ENCODE assay signal across 17 cellular contexts in the genomic region with DNA sequence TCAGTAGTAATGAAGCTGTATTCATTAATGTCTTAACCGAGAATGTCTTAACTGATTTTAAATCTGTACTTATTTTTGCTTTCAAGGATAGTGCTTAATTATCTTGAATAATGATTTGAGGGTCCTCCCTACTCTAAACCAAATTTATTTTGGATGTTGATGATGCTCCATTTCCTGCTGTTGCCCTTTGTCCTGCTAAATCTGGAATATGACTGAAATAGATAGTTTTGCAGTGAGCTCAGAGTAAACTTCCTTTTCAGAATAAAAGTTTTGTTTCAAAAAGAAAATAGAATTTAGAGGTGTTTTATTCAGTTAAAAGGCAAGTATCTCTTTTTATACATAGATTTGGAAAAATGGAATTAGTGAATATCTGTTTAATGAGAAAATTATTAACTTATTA. TPM values are rescaled to one million over a fixed set of nuclear protein-coding genes. Genes with fewer than 3 reads are reported as not detected.
DNase-seq lines count a peak whose midpoint lies in the region; ATAC-seq, FAIRE-seq and TF ChIP-seq lines count a peak whose summit lies in the region.
"Had no signal": no experiment of that assay in that cellular context is flagged by ENCODE, and none has a peak within 500 bp of the region (broad histone marks: within the 10 kb centered on the region; RNA-seq: fewer than 3 reads in every experiment).

No MANE protein-coding gene starts in this region.

- peaks cover 82% of the 10 kb centered on the region for H3K79me2 ChIP-seq in astrocyte (ENCODE audit: insufficient read depth, low read length)

- 23 to 28% methylated on average over 1 of the region's 1 CpG for WGBS in heart right ventricle, 2 donors

- TF ChIP-seq POLR2A in gastrocnemius medialis (IDR thresholded peaks at IDR 0.05) = no peak

- H3K4me3 Mint-ChIP-seq in astrocyte (ENCODE audit: unreplicated experiment) = no peak overlapping the region
- H3K4me3 Mint-ChIP-seq: naive B cell had no signal

- no peaks in the 10 kb centered on the region for H4K20me1 ChIP-seq in BLaER1 treated with 17β-estradiol and CSF1 and Interleukin-3, amounts not matched to agents 10 nM and 100 nM
- peaks cover 27% of the 10 kb centered on the region for H4K20me1 ChIP-seq in astrocyte (ENCODE audit: insufficient read depth, low read length)

- H3K36me3 Mint-ChIP-seq in astrocyte (ENCODE audit: low read depth, unreplicated experiment) = no peaks in the 10 kb centered on the region
- H3K36me3 Mint-ChIP-seq: naive B cell had no signal

- no peaks in the 10 kb centered on the region for H3K9me3 ChIP-seq in BLaER1 treated with 17β-estradiol and CSF1 and Interleukin-3, amounts not matched to agents 10 nM and 100 nM (replicated peaks in 1 of 11)
- H3K9me3 ChIP-seq in astrocyte (ENCODE audit: insufficient read depth, low read depth, low read length) (no peaks in the 10 kb centered on the region), heart right ventricle (no peaks in the 10 kb centered on the region), gastrocnemius medialis (no peaks in the 10 kb centered on the region)
- no peaks in the 10 kb centered on the region for H3K9me3 ChIP-seq in effector memory CD4-positive, alpha-beta T cell (ENCODE audit: control insufficient read depth, low read length)
- H3K9me3 ChIP-seq: SJCRH30 had no signal

- no peak for DNase-seq in astrocyte (ENCODE audit: low read depth)
- no peak for DNase-seq in heart right ventricle
- DNase-seq in gastrocnemius medialis = no peak
- DNase-seq in SW 1271 (lab: John Stamatoyannopoulos, UW) = no peak
- DNase-seq in NCI-H446 (lab: John Stamatoyannopoulos, UW) = no peak
- DNase-seq in effector memory CD4-positive, alpha-beta T cell = no peak
- DNase-seq: activated CD4-positive, alpha-beta T cell treated with anti-CD3 and anti-CD28 coated beads, Interleukin-2, amount 50 U/mL, for 4 hours; activated T-cell treated with anti-CD3 and anti-CD28 coated beads, Interleukin-2, amount 50 U/mL, for 48 hours; DMS153; KG1; naive B cell; right cardiac atrium; SJCRH30; stimulated activated naive CD8-positive, alpha-beta T cell treated with anti-CD3 and anti-CD28 coated beads, Interleukin-15, Interleukin-2, amounts not matched to agents 100 U/mL and 50 U/mL, for 24 hours had no signal

- intact Hi-C loops in heart right ventricle (cut with DNase I) (no loop called here), gastrocnemius medialis (cut with DNase I; ENCODE audit: low total_unique reads) (no loop called here)

- H3K4me3 ChIP-seq in BLaER1 treated with 17β-estradiol and CSF1 and Interleukin-3, amounts not matched to agents 10 nM and 100 nM = no peak overlapping the region
- H3K4me3 ChIP-seq in astrocyte (ENCODE audit: insufficient read depth, low read depth, low read length) (no peak overlapping the region), heart right ventricle (peak overlapping the region in 5 of 10 donors; percentile 1 to 25 (median 8)), gastrocnemius medialis (no peak overlapping the region)
- no peak overlapping the region for H3K4me3 ChIP-seq in effector memory CD4-positive, alpha-beta T cell (ENCODE audit: insufficient read depth, low read depth, low read length, poor library complexity, severe bottlenecking)
- H3K4me3 ChIP-seq: SJCRH30 had no signal

- TF ChIP-seq CTCF in astrocyte (IDR thresholded peaks at IDR 0.05; ENCODE audit: insufficient read depth, low read depth, low read length) (no peak), heart right ventricle (IDR thresholded peaks at IDR 0.05) (no peak), gastrocnemius medialis (IDR thresholded peaks at IDR 0.05 in 4 of 5, conservative IDR thresholded peaks at IDR 0.05 in 1 of 5) (no peak)

- no peak overlapping the region for H3K9ac ChIP-seq in BLaER1 treated with 17β-estradiol and CSF1 and Interleukin-3, amounts not matched to agents 10 nM and 100 nM
- no peak overlapping the region for H3K9ac ChIP-seq in astrocyte (ENCODE audit: low read length)

- no peaks in the 10 kb centered on the region for H3K9me3 Mint-ChIP-seq in astrocyte (ENCODE audit: unreplicated experiment)
- H3K9me3 Mint-ChIP-seq: naive B cell had no signal

- H3K4me1 Mint-ChIP-seq in astrocyte (ENCODE audit: low read depth, unreplicated experiment) = peaks cover 16% of the 10 kb centered on the region

- H3K4me2 ChIP-seq in BLaER1 treated with 17β-estradiol and CSF1 and Interleukin-3, amounts not matched to agents 10 nM and 100 nM = peak overlapping the region in 6 of 11 experiments; percentile 19 to 60 (median 42); a peak in 7 of 22 replicates
- H3K4me2 ChIP-seq in astrocyte (ENCODE audit: low read length) = peak overlapping the region; percentile 34

- no peak overlapping the region for H3K27ac ChIP-seq in BLaER1 treated with 17β-estradiol and CSF1 and Interleukin-3, amounts not matched to agents 10 nM and 100 nM
- H3K27ac ChIP-seq in astrocyte (ENCODE audit: low read depth, low read length) (peak overlapping the region; percentile 19), heart right ventricle (peak overlapping the region; percentile 1 to 93 (median 64)), gastrocnemius medialis (peak overlapping the region; percentile 2 to 53 (median 38))
- H3K27ac ChIP-seq in effector memory CD4-positive, alpha-beta T cell (ENCODE audit: insufficient read depth, low read length, poor library complexity, severe bottlenecking) = no peak overlapping the region
- H3K27ac ChIP-seq: SJCRH30 had no signal

- ATAC-seq in heart right ventricle (peak in 7 of 8 donors; percentile 60 to 84 (median 75)), gastrocnemius medialis (no peak), HG03432 (IDR thresholded peaks at IDR 0.05; ENCODE audit: unreplicated experiment) (no peak)
- ATAC-seq: HCT116; stimulated activated naive CD8-positive, alpha-beta T cell treated with anti-CD3 and anti-CD28 coated beads, Interleukin-15, Interleukin-2, amounts not matched to agents 100 U/mL and 50 U/mL, for 24 hours had no signal

- H2AFZ ChIP-seq in astrocyte (ENCODE audit: low read depth, low read length) = no peak overlapping the region

- H3K27me3 Mint-ChIP-seq in astrocyte (ENCODE audit: low read depth, unreplicated experiment) = no peaks in the 10 kb centered on the region
- H3K27me3 Mint-ChIP-seq: naive B cell had no signal

- H3K27me3 ChIP-seq in BLaER1 treated with 17β-estradiol and CSF1 and Interleukin-3, amounts not matched to agents 10 nM and 100 nM = no peaks in the 10 kb centered on the region
- H3K27me3 ChIP-seq in astrocyte (ENCODE audit: insufficient read depth, low read length) = no peaks in the 10 kb centered on the region
- no peaks in the 10 kb centered on the region for H3K27me3 ChIP-seq in heart right ventricle
- H3K27me3 ChIP-seq in gastrocnemius medialis = no peaks in the 10 kb centered on the region
- H3K27me3 ChIP-seq in effector memory CD4-positive, alpha-beta T cell (replicated peaks; ENCODE audit: control insufficient read depth, insufficient read depth, low read length, poor library complexity, severe bottlenecking) = no peaks in the 10 kb centered on the region
- H3K27me3 ChIP-seq: SJCRH30 had no signal

- H3K4me1 ChIP-seq in BLaER1 treated with 17β-estradiol and CSF1 and Interleukin-3, amounts not matched to agents 10 nM and 100 nM = peaks cover 0 to 32% (median 9%) of the 10 kb centered on the region in 10 experiments; a peak in 15 of 20 replicates
- peaks cover 6% of the 10 kb centered on the region for H3K4me1 ChIP-seq in astrocyte (ENCODE audit: insufficient read depth, low read length)
- peaks cover 2 to 83% (median 38%) of the 10 kb centered on the region in 9 donors for H3K4me1 ChIP-seq in heart right ventricle
- peaks cover 7 to 24% of the 10 kb centered on the region in 2 donors for H3K4me1 ChIP-seq in gastrocnemius medialis
- no peaks in the 10 kb centered on the region for H3K4me1 ChIP-seq in effector memory CD4-positive, alpha-beta T cell (ENCODE audit: control insufficient read depth, insufficient read depth, low read length, poor library complexity, severe bottlenecking)

- H3K36me3 ChIP-seq in BLaER1 treated with 17β-estradiol and CSF1 and Interleukin-3, amounts not matched to agents 10 nM and 100 nM = 0 out of 22 replicates have a peak, but pooled peaks cover 0 to 7% (median 0%) of the 10 kb centered on the region in 11 experiments
- no peaks in the 10 kb centered on the region for H3K36me3 ChIP-seq in astrocyte (ENCODE audit: insufficient read depth, low read length)
- peaks cover 0 to 8% (median 0%) of the 10 kb centered on the region in 9 donors for H3K36me3 ChIP-seq in heart right ventricle
- no peaks in the 10 kb centered on the region for H3K36me3 ChIP-seq in gastrocnemius medialis
- no peaks in the 10 kb centered on the region for H3K36me3 ChIP-seq in effector memory CD4-positive, alpha-beta T cell (ENCODE audit: control insufficient read depth, insufficient read depth, low read length)
- H3K36me3 ChIP-seq: SJCRH30 had no signal

- in situ Hi-C loops in gastrocnemius medialis (cut with MboI; ENCODE audit: low sequenced_read_pairs in 4 of 4) = no loop called here

- FAIRE-seq in astrocyte (lab: Jason Lieb, UNC) = peak; percentile 34

- no peak overlapping the region for H3K27ac Mint-ChIP-seq in astrocyte (ENCODE audit: unreplicated experiment)

RNA-seq across cellular contexts. Expression of a gene that starts 8.1 kb away (rescaled TPM):
- 33.4 and 35.9 TPM in 2 replicates for total RNA-seq in astrocyte
- total RNA-seq in heart right ventricle = 10 to 100 TPM; 13.4 to 24.5 (median 18.4) TPM
- polyA plus RNA-seq in heart right ventricle = 1 to 10 TPM; 2.5 to 4.1 TPM
- 10 to 100 TPM in 3 of 4 donors, 1 to 10 TPM in 1; 9.8 to 21.9 (median 11.3) TPM for total RNA-seq in gastrocnemius medialis

Comparison
In these comparisons a context has a peak if more than half of its experiments do, and no peak if none do; other contexts are left out.
1. H3K27ac ChIP-seq: peak in astrocyte (single experiment), heart right ventricle (10 of 10) and gastrocnemius medialis (4 of 4); none in BLaER1 treated with 17β-estradiol and CSF1 and Interleukin-3, amounts not matched to agents 10 nM and 100 nM (0 of 11) and effector memory CD4-positive, alpha-beta T cell (single experiment).
2. ATAC-seq: peak in heart right ventricle (7 of 8); none in gastrocnemius medialis (0 of 2) and HG03432 (single experiment).